In the genomic region with DNA sequence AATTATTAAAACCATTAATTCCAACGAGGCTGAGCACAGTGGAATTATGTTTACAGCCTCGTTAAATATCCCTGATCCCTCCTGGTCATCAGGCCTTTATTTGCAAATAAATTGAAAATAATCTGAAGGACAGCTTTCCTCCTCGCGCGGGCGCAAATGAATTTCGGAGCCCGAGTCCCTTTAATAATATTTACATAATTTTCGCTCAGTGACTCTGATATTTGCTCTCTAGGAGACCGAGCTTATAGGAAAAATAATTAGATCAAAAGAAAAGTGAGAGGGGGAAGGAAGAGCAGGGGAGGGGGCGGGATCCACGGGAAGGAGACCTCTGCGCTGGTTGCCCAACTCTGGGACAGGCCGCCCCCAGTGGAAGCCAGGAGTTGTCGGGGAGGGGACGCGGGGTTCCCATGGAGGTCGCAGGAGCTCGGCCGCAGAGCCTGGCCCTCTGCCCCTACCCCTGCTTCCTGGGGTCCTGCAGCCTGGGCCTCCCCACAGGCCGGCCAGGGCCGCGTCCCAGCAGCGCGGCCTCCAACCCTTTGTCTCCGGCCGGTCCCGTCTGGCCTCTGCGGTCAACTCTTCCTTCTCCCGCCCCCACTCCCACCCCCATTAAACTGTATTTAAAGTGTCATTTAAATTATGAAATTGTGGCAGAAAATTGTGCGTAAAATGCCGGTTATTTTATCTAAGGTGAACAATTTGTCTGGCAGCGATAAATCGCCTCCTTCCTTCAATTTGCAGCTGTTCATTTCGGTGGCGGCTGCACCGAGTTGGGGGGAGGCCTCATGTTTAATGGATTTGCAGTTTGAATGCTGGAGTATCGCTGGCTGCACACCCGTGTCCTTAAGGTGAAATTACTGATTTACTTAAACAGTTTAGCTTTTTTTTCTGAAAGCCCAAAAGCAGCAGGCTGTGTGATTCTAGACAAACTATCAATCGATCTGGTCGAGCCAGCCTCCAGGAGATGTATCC, we compare ENCODE assay signal across 2 cellular contexts.
TF ChIP-seq lines count a peak whose summit lies in the region.

No MANE protein-coding gene starts in this region.

TF ChIP-seq in GM23338, 12 proteins besides CTCF, POLR2A, EP300 and RAD21:
- TF ChIP-seq EZH2 (IDR thresholded peaks at IDR 0.05; ENCODE audit: low read depth, unreplicated experiment) (peak; percentile 99), NANOG (IDR thresholded peaks at IDR 0.05; ENCODE audit: borderline replicate concordance) (no peak)

TF ChIP-seq in H1, 55 proteins besides CTCF, POLR2A, EP300 and RAD21:
- TF ChIP-seq KDM4A (IDR thresholded peaks at IDR 0.05; ENCODE audit: low read depth, low read length, severe bottlenecking) (no peak), SUZ12 (IDR thresholded peaks at IDR 0.05; ENCODE audit: low read length) (peak; percentile 69), CEBPB (IDR thresholded peaks at IDR 0.05; ENCODE audit: low read depth, low read length) (0 out of 2 replicates have a peak, but pooled peaks have one; percentile 22), CTBP2 (IDR thresholded peaks at IDR 0.05; ENCODE audit: borderline replicate concordance, insufficient read depth, insufficient read length, low read length) (peak; percentile 68), JUND (IDR thresholded peaks at IDR 0.05; ENCODE audit: low read length) (no peak), RNF2 (IDR thresholded peaks at IDR 0.05; ENCODE audit: borderline replicate concordance, low read depth, low read length, missing control alignments, poor library complexity, severe bottlenecking) (peak; percentile 95), GABPA (IDR thresholded peaks at IDR 0.05; ENCODE audit: borderline replicate concordance, insufficient read depth, low read length) (peak; percentile 28; the same call in 1 of the 2 replicates), CHD1 (IDR thresholded peaks at IDR 0.05; ENCODE audit: low read depth, low read length) (no peak), TCF12 (IDR thresholded peaks at IDR 0.05; ENCODE audit: low read depth, low read length) (0 out of 2 replicates have a peak, but pooled peaks have one; percentile 42), RFX5 (IDR thresholded peaks at IDR 0.05; ENCODE audit: borderline replicate concordance, low read depth, low read length) (no peak), POU5F1 (IDR thresholded peaks at IDR 0.05; ENCODE audit: low read depth, low read length) (no peak), GTF2F1 (IDR thresholded peaks at IDR 0.05; ENCODE audit: borderline replicate concordance, low read depth, low read length) (no peak), EZH2 (IDR thresholded peaks at IDR 0.05; ENCODE audit: low read depth, low read length, severe bottlenecking) (peak; percentile 77), KDM5A (IDR thresholded peaks at IDR 0.05; ENCODE audit: low read length) (no peak), ZNF274 (IDR thresholded peaks at IDR 0.05; ENCODE audit: borderline replicate concordance, extremely low read depth, low read length) (no peak)
